ENCODE assay signal across 1 cellular context in the genomic region with DNA sequence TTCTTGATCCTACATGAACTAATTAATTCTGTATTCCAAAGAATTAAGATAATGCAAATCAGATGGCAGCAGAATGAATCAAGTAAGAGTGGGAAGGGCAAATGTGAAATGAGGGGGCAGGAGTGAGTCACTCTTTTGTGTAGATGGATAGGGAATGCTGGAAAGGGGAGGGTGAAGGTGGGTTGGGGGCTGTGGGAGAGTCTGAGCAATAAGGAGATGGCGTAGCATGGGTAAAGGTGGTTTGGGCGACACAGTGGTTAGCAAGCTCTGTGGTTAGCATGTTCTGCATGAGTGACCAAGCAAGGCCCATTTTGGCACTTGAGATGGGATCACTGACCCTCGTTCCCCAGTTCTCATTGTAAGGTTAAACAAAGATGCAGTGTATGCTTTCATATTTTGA.
TF ChIP-seq lines count a peak whose summit lies in the region.

No MANE protein-coding gene starts in this region.

TF ChIP-seq in GM12878, 131 proteins besides CTCF, POLR2A, EP300 and RAD21 (continued from another document and continues in another):
- TF ChIP-seq CUX1 (IDR thresholded peaks at IDR 0.05; ENCODE audit: insufficient replicate concordance, low read depth, low read length) = no peak
- TF ChIP-seq MYC (IDR thresholded peaks at IDR 0.05; ENCODE audit: insufficient read depth, insufficient read length, insufficient replicate concordance, low read length, severe bottlenecking) = no peak
- TF ChIP-seq RELB (IDR thresholded peaks at IDR 0.05; ENCODE audit: low read depth) = peak; percentile 58; the same call in 1 of the 2 replicates
- TF ChIP-seq IKZF2 (IDR thresholded peaks at IDR 0.05) = peak; percentile 90
- TF ChIP-seq PAX8 (IDR thresholded peaks at IDR 0.05) = peak; percentile 99
- TF ChIP-seq HDGF (IDR thresholded peaks at IDR 0.05) = peak; percentile 49; the same call in 1 of the 2 replicates
- TF ChIP-seq DPF2 (IDR thresholded peaks at IDR 0.05) = peak; percentile 68; the same call in 1 of the 2 replicates
- TF ChIP-seq YBX1 (IDR thresholded peaks at IDR 0.05) = no peak
- no peak for TF ChIP-seq GABPA (IDR thresholded peaks at IDR 0.05; ENCODE audit: low read depth)
- TF ChIP-seq, protein P1, sequence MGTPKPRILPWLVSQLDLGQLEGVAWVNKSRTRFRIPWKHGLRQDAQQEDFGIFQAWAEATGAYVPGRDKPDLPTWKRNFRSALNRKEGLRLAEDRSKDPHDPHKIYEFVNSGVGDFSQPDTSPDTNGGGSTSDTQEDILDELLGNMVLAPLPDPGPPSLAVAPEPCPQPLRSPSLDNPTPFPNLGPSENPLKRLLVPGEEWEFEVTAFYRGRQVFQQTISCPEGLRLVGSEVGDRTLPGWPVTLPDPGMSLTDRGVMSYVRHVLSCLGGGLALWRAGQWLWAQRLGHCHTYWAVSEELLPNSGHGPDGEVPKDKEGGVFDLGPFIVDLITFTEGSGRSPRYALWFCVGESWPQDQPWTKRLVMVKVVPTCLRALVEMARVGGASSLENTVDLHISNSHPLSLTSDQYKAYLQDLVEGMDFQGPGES (IDR thresholded peaks at IDR 0.05) = no peak
- TF ChIP-seq NR2F1 (conservative IDR thresholded peaks at IDR 0.05) = peak; percentile 88
- TF ChIP-seq WRNIP1 (IDR thresholded peaks at IDR 0.05; ENCODE audit: borderline replicate concordance, low read depth, low read length) = no peak
- no peak for TF ChIP-seq SUZ12 (IDR thresholded peaks at IDR 0.05; ENCODE audit: unreplicated experiment)
- TF ChIP-seq, protein P2, sequence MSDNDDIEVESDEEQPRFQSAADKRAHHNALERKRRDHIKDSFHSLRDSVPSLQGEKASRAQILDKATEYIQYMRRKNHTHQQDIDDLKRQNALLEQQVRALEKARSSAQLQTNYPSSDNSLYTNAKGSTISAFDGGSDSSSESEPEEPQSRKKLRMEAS (IDR thresholded peaks at IDR 0.05; ENCODE audit: low read depth, low read length) = no peak
- TF ChIP-seq, protein P3, sequence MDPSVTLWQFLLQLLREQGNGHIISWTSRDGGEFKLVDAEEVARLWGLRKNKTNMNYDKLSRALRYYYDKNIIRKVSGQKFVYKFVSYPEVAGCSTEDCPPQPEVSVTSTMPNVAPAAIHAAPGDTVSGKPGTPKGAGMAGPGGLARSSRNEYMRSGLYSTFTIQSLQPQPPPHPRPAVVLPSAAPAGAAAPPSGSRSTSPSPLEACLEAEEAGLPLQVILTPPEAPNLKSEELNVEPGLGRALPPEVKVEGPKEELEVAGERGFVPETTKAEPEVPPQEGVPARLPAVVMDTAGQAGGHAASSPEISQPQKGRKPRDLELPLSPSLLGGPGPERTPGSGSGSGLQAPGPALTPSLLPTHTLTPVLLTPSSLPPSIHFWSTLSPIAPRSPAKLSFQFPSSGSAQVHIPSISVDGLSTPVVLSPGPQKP (IDR thresholded peaks at IDR 0.05; ENCODE audit: low read depth, low read length) = no peak
- TF ChIP-seq RFX5 (IDR thresholded peaks at IDR 0.05; ENCODE audit: low read depth, low read length) = no peak
- no peak for TF ChIP-seq RBBP5 (conservative IDR thresholded peaks at IDR 0.05)
- TF ChIP-seq MXI1 (IDR thresholded peaks at IDR 0.05; ENCODE audit: low read depth, low read length) = no peak
- TF ChIP-seq TBL1XR1 (IDR thresholded peaks at IDR 0.05; ENCODE audit: low read depth, low read length) = no peak
- TF ChIP-seq ATF3 (IDR thresholded peaks at IDR 0.05; ENCODE audit: borderline replicate concordance, extremely low read depth, low read depth, low read length) = no peak
- no peak for TF ChIP-seq ZBTB40 (IDR thresholded peaks at IDR 0.05; ENCODE audit: borderline replicate concordance)
- peak; percentile 44; the same call in 1 of the 2 replicates for TF ChIP-seq IRF4 (IDR thresholded peaks at IDR 0.05; ENCODE audit: low read depth, low read length)
- TF ChIP-seq SMARCA5 (IDR thresholded peaks at IDR 0.05) = no peak
- no peak for TF ChIP-seq SUPT20H (IDR thresholded peaks at IDR 0.05; ENCODE audit: borderline replicate concordance, control insufficient read depth, low read depth, low read length)
- TF ChIP-seq NFIC (IDR thresholded peaks at IDR 0.05; ENCODE audit: low read depth, low read length) = peak; percentile 73
- TF ChIP-seq, protein P4, sequence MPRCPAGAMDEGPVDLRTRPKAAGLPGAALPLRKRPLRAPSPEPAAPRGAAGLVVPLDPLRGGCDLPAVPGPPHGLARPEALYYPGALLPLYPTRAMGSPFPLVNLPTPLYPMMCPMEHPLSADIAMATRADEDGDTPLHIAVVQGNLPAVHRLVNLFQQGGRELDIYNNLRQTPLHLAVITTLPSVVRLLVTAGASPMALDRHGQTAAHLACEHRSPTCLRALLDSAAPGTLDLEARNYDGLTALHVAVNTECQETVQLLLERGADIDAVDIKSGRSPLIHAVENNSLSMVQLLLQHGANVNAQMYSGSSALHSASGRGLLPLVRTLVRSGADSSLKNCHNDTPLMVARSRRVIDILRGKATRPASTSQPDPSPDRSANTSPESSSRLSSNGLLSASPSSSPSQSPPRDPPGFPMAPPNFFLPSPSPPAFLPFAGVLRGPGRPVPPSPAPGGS (IDR thresholded peaks at IDR 0.05; ENCODE audit: borderline replicate concordance, insufficient read depth, low read depth, low read length, poor library complexity, severe bottlenecking) = peak; percentile 65
- TF ChIP-seq NFYA (IDR thresholded peaks at IDR 0.05; ENCODE audit: borderline replicate concordance, low read depth, low read length) = no peak
- TF ChIP-seq RELA (IDR thresholded peaks at IDR 0.05; ENCODE audit: borderline replicate concordance, partially characterized antibody) = no peak
- peak; percentile 6; the same call in 1 of the 2 replicates for TF ChIP-seq RAD51 (IDR thresholded peaks at IDR 0.05)
- TF ChIP-seq ZNF217 (IDR thresholded peaks at IDR 0.05) = no peak
- no peak for TF ChIP-seq ZNF24 (IDR thresholded peaks at IDR 0.05)
- no peak for TF ChIP-seq ZNF687 (IDR thresholded peaks at IDR 0.05)
- TF ChIP-seq TCF12 (IDR thresholded peaks at IDR 0.05; ENCODE audit: low read depth, low read length) = 0 out of 2 replicates have a peak, but pooled peaks have one; percentile 49
- no peak for TF ChIP-seq CEBPB (IDR thresholded peaks at IDR 0.05; ENCODE audit: borderline replicate concordance in 1 of 2, low read depth in 2 of 2, low read length in 2 of 2)
- TF ChIP-seq KDM1A (IDR thresholded peaks at IDR 0.05; ENCODE audit: borderline replicate concordance) = no peak
- TF ChIP-seq HDAC6 (IDR thresholded peaks at IDR 0.05; ENCODE audit: unreplicated experiment) = no peak
- no peak for TF ChIP-seq ZNF207 (IDR thresholded peaks at IDR 0.05; ENCODE audit: borderline replicate concordance)
- no peak for TF ChIP-seq ZNF622 (IDR thresholded peaks at IDR 0.05)
- no peak for TF ChIP-seq CHD1 (IDR thresholded peaks at IDR 0.05; ENCODE audit: low read depth, low read length)
